1 cellular context compared by ENCODE assay signal in the genomic region with DNA sequence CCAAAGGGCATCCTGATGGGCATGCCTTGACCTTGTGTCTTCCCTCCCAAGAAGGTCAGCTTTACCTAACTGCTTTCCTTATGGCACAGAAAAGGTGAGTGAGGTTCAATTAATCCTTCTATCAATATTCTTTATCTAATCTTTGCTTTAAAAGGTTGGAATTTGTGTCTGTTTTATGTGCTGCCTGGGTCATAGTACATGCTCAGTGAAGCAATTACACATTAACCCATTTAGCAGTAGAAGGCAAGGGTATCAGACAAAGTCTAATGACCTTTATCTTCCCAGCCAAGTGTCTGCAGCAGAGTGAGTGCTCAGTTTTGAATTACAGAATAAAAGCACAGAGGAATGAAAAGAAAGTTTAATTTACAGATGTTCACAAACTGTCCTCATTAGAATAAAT.
TF ChIP-seq lines count a peak whose summit lies in the region.

No MANE protein-coding gene starts in this region.

TF ChIP-seq in liver, 16 proteins besides CTCF, POLR2A, EP300 and RAD21:
- TF ChIP-seq NR2F2 (IDR thresholded peaks at IDR 0.05) (peak; percentile 44), EGR1 (IDR thresholded peaks at IDR 0.05; ENCODE audit: low read depth in 2 of 2) (peak; percentile 18 to 25), RXRA (IDR thresholded peaks at IDR 0.05) (peak; percentile 92 to 93), FOXA2 (IDR thresholded peaks at IDR 0.05) (peak; percentile 30), HNF4G (IDR thresholded peaks at IDR 0.05) (peak; percentile 91), SP1 (IDR thresholded peaks at IDR 0.05) (peak; percentile 87), HNF4A (conservative IDR thresholded peaks at IDR 0.05) (peak; percentile 95 to 96), YY1 (IDR thresholded peaks at IDR 0.05) (peak; percentile 53), JUND (IDR thresholded peaks at IDR 0.05) (peak; percentile 68 to 77)
- TF ChIP-seq, protein P1, sequence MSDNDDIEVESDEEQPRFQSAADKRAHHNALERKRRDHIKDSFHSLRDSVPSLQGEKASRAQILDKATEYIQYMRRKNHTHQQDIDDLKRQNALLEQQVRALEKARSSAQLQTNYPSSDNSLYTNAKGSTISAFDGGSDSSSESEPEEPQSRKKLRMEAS (IDR thresholded peaks at IDR 0.05) = peak; percentile 73
- TF ChIP-seq, protein P2, sequence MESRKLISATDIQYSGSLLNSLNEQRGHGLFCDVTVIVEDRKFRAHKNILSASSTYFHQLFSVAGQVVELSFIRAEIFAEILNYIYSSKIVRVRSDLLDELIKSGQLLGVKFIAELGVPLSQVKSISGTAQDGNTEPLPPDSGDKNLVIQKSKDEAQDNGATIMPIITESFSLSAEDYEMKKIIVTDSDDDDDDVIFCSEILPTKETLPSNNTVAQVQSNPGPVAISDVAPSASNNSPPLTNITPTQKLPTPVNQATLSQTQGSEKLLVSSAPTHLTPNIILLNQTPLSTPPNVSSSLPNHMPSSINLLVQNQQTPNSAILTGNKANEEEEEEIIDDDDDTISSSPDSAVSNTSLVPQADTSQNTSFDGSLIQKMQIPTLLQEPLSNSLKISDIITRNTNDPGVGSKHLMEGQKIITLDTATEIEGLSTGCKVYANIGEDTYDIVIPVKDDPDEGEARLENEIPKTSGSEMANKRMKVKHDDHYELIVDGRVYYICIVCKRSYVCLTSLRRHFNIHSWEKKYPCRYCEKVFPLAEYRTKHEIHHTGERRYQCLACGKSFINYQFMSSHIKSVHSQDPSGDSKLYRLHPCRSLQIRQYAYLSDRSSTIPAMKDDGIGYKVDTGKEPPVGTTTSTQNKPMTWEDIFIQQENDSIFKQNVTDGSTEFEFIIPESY (IDR thresholded peaks at IDR 0.05) = peak; percentile 46
- TF ChIP-seq, protein P3, sequence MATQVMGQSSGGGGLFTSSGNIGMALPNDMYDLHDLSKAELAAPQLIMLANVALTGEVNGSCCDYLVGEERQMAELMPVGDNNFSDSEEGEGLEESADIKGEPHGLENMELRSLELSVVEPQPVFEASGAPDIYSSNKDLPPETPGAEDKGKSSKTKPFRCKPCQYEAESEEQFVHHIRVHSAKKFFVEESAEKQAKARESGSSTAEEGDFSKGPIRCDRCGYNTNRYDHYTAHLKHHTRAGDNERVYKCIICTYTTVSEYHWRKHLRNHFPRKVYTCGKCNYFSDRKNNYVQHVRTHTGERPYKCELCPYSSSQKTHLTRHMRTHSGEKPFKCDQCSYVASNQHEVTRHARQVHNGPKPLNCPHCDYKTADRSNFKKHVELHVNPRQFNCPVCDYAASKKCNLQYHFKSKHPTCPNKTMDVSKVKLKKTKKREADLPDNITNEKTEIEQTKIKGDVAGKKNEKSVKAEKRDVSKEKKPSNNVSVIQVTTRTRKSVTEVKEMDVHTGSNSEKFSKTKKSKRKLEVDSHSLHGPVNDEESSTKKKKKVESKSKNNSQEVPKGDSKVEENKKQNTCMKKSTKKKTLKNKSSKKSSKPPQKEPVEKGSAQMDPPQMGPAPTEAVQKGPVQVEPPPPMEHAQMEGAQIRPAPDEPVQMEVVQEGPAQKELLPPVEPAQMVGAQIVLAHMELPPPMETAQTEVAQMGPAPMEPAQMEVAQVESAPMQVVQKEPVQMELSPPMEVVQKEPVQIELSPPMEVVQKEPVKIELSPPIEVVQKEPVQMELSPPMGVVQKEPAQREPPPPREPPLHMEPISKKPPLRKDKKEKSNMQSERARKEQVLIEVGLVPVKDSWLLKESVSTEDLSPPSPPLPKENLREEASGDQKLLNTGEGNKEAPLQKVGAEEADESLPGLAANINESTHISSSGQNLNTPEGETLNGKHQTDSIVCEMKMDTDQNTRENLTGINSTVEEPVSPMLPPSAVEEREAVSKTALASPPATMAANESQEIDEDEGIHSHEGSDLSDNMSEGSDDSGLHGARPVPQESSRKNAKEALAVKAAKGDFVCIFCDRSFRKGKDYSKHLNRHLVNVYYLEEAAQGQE (IDR thresholded peaks at IDR 0.05) = peak; percentile 53
